20 cellular contexts compared by ENCODE assay signal in the genomic region with DNA sequence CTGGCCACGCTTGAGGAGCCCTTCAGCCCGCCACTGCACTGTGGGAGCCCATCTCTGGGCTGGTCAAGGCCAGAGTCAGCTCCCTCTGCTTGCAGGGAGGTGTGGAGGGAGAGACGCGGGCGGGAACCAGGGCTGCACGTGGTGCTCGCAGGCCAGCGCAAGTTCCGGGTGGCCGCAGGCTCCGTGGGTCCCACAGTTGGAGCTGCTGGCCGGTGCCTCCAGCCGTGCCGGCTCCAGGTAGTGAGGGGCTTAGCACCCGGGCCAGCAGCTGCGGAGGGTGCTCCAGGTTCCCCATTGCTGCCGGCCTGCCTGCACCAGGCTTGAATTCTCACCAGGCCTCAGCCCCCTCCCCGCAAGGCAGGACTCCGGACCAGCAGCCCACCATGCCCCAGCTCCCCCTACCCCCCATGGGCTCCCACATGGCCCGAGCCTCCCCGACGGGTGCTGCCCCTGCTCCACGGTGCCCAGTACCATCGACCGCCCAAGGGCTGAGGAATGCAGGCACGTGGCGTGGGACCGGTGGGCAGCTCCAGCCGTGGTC.
"Had no signal": no experiment of that assay in that cellular context is flagged by ENCODE, and none has a peak within 500 bp of the region (broad histone marks: within the 10 kb centered on the region; RNA-seq: fewer than 3 reads in every experiment).

No MANE protein-coding gene starts in this region.

- H3K27ac Mint-ChIP-seq: effector memory CD8-positive, alpha-beta T cell; naive thymus-derived CD8-positive, alpha-beta T cell; nephron progenitor cell; stimulated activated naive CD8-positive, alpha-beta T cell treated with anti-CD3 and anti-CD28 coated beads, Interleukin-15, amount 100 ng/mL, for 72 hours had no signal

- ATAC-seq: effector memory CD8-positive, alpha-beta T cell; left colon; naive thymus-derived CD8-positive, alpha-beta T cell; sciatic nerve; stimulated activated naive CD8-positive, alpha-beta T cell treated with anti-CD3 and anti-CD28 coated beads, Interleukin-15, amount 100 ng/mL, for 72 hours had no signal

- H3K4me3 Mint-ChIP-seq: effector memory CD8-positive, alpha-beta T cell; naive thymus-derived CD8-positive, alpha-beta T cell; nephron progenitor cell; stimulated activated naive CD8-positive, alpha-beta T cell treated with anti-CD3 and anti-CD28 coated beads, Interleukin-15, amount 100 ng/mL, for 72 hours had no signal

- DNase-seq: cortex of kidney; effector memory CD8-positive, alpha-beta T cell; erythroblast; kidney glomerular epithelial cell; left colon; left ventricle myocardium inferior; lower lobe of right lung; naive thymus-derived CD8-positive, alpha-beta T cell; nephron progenitor cell; occipital lobe; ovary; retina; stimulated activated CD4-positive, alpha-beta T cell treated with anti-CD3 and anti-CD28 coated beads, Interleukin-4, amount 100 ng/mL, for 4 hours; stimulated activated naive CD4-positive, alpha-beta T cell; stimulated activated naive CD8-positive, alpha-beta T cell treated with anti-CD3 and anti-CD28 coated beads, Interleukin-15, amount 100 ng/mL, for 72 hours; transverse colon had no signal

- H3K27ac ChIP-seq: heart left ventricle, hepatocyte, left ventricle myocardium inferior, lower lobe of right lung, ovary, suprapubic skin, transverse colon had no signal

- H3K79me2 ChIP-seq: hepatocyte had no signal

- H2AFZ ChIP-seq: hepatocyte had no signal

- H3K9me3 ChIP-seq: lower lobe of right lung, ovary, suprapubic skin, transverse colon had no signal

- H3K4me2 ChIP-seq: hepatocyte had no signal

- H3K4me3 ChIP-seq: heart left ventricle, hepatocyte, left ventricle myocardium inferior, lower lobe of right lung, ovary, suprapubic skin, transverse colon had no signal

- H3K36me3 ChIP-seq: heart left ventricle, left ventricle myocardium inferior, lower lobe of right lung, ovary, suprapubic skin, transverse colon had no signal

- H3K4me1 Mint-ChIP-seq: naive thymus-derived CD8-positive, alpha-beta T cell; nephron progenitor cell; stimulated activated naive CD8-positive, alpha-beta T cell treated with anti-CD3 and anti-CD28 coated beads, Interleukin-15, amount 100 ng/mL, for 72 hours had no signal

- H3K27me3 Mint-ChIP-seq: effector memory CD8-positive, alpha-beta T cell; naive thymus-derived CD8-positive, alpha-beta T cell; stimulated activated naive CD8-positive, alpha-beta T cell treated with anti-CD3 and anti-CD28 coated beads, Interleukin-15, amount 100 ng/mL, for 72 hours had no signal

- H3K4me1 ChIP-seq: heart left ventricle, left ventricle myocardium inferior, lower lobe of right lung, suprapubic skin, transverse colon had no signal

- H3K27me3 ChIP-seq: heart left ventricle, hepatocyte, ovary, suprapubic skin, transverse colon had no signal
